ENCODE assay signal across 9 cellular contexts in genomic region chr6:111663692-111664564, GRCh38. TPM values are rescaled to one million over a fixed set of nuclear protein-coding genes. Genes with fewer than 3 reads are reported as not detected.
DNase-seq lines count a peak whose midpoint lies in the region; ATAC-seq and TF ChIP-seq lines count a peak whose summit lies in the region.
"Had no signal": no experiment of that assay in that cellular context is flagged by ENCODE, and none has a peak within 500 bp of the region (broad histone marks: within the 10 kb centered on the region; RNA-seq: fewer than 3 reads in every experiment).

No MANE protein-coding gene starts in this region.

- peak overlapping the region; percentile 51 for H3K4me3 ChIP-seq in thoracic aorta
- H3K4me3 ChIP-seq: A549 had no signal

- no peak for ATAC-seq in thoracic aorta (ENCODE audit: insufficient number of reproducible peaks, low FRiP score, low read depth)
- ATAC-seq: A549 had no signal

- H3K27me3 Mint-ChIP-seq in CD14-positive monocyte (ENCODE audit: low read depth in 3 of 3): peaks cover 0 to 2% (median 0%) of the 10 kb centered on the region in 3 donors

- H3K27ac ChIP-seq in cingulate gyrus (ENCODE audit: low read depth, low read length): peak overlapping the region; percentile 67
- H3K27ac ChIP-seq in thoracic aorta: peak overlapping the region; percentile 77 to 80
- H3K27ac ChIP-seq: A549 had no signal

- intact Hi-C loops in CD14-positive monocyte (cut with micrococcal nuclease): no loop called here

- peak overlapping the region in 3 of 7 donors; percentile 21 to 66 (median 40) for H3K27ac Mint-ChIP-seq in CD14-positive monocyte

- peaks cover 71 to 84% of the 10 kb centered on the region in 2 donors for H3K36me3 Mint-ChIP-seq in CD14-positive monocyte

- TF ChIP-seq CTCF in thoracic aorta (IDR thresholded peaks at IDR 0.05): no peak
- no peak for TF ChIP-seq CTCF in CD14-positive monocyte (IDR thresholded peaks at IDR 0.05)

- DNase-seq in NCI-H1105 treated with DMSO at 0.1 percent for 48 hours (lab: John Stamatoyannopoulos, UW) (peak; percentile 5), NCI-H1105 (lab: John Stamatoyannopoulos, UW) (no peak), lung microvascular endothelial cell (ENCODE audit: low read depth in 2 of 2) (peak; percentile 43 to 95), thoracic aorta (ENCODE audit: low spot score) (no peak), CD14-positive monocyte (ENCODE audit: low spot score) (no peak), NCI-H1930 (lab: John Stamatoyannopoulos, UW) (no peak)
- no peak for DNase-seq in activated CD8-positive, alpha-beta memory T cell treated with anti-CD3 and anti-CD28 coated beads, Interleukin-2, amount 50 U/mL, for 48 hours

- H3K4me3 Mint-ChIP-seq in CD14-positive monocyte: no peak overlapping the region

- H3K9me3 ChIP-seq in thoracic aorta: no peaks in the 10 kb centered on the region
- H3K9me3 ChIP-seq: A549 had no signal

- peaks cover 22% of the 10 kb centered on the region for H3K4me1 Mint-ChIP-seq in CD14-positive monocyte

- no peaks in the 10 kb centered on the region for H3K9me3 Mint-ChIP-seq in CD14-positive monocyte

- peaks cover 26 to 75% of the 10 kb centered on the region in 2 donors for H3K4me1 ChIP-seq in thoracic aorta (ENCODE audit: control insufficient read depth in 1 of 2, low read depth in 2 of 2)
- H3K4me1 ChIP-seq: A549 had no signal

- H3K27me3 ChIP-seq in thoracic aorta (replicated peaks; ENCODE audit: insufficient read depth): no peaks in the 10 kb centered on the region

- H3K36me3 ChIP-seq in thoracic aorta: no peaks in the 10 kb centered on the region

RNA-seq across cellular contexts. Expression of gene TRAF3IP2, which starts 58.2 kb away (rescaled TPM):
- total RNA-seq in lung microvascular endothelial cell (6.7 and 8.7 TPM in 2 replicates), thoracic aorta (10 to 100 TPM; 11.8 to 32.2 TPM)
- 1 to 10 TPM; 1.9 to 3.6 TPM for polyA plus RNA-seq in CD14-positive monocyte

Comparison
In these comparisons a context has a peak if more than half of its experiments do, and no peak if none do; other contexts are left out.
1. DNase-seq: peak in NCI-H1105 treated with DMSO at 0.1 percent for 48 hours (single experiment) and lung microvascular endothelial cell (2 of 2); none in NCI-H1105 (single experiment), thoracic aorta (single experiment), CD14-positive monocyte (single experiment), NCI-H1930 (0 of 2) and activated CD8-positive, alpha-beta memory T cell treated with anti-CD3 and anti-CD28 coated beads, Interleukin-2, amount 50 U/mL, for 48 hours (single experiment).